1 cellular context compared by ENCODE assay signal in the genomic region with DNA sequence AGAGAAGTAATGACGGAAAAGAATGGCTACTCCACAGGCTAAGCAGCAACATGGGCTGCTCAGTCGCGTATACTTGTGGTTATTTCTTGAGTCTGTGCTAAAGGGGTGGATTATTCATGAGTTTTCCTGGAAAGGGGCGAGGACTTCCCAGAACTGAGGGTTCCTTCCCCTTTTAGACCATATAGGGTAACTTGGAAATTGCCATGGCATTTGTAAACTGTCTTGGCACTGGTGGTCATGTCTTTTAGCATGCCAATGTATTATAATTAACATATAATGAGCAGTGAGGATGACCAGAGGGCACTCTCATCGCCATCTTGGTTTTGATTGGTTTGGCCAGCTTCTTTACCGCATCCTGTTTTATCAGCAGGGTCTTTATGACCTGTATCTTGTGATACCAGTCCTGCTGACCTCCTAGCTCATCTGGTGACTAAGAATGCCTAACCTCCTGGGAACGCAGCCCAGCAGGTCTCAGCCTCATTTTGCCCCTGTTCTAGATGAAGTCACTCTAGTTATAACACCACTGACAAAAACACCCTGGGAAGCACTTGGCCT.
TF ChIP-seq lines count a peak whose summit lies in the region.

No MANE protein-coding gene starts in this region.

TF ChIP-seq in IMR-90, 13 proteins besides CTCF, POLR2A, EP300 and RAD21:
- no peak for TF ChIP-seq RFX5 (IDR thresholded peaks at IDR 0.05; ENCODE audit: low read depth, low read length)
